ENCODE assay signal across 21 cellular contexts in the genomic region with DNA sequence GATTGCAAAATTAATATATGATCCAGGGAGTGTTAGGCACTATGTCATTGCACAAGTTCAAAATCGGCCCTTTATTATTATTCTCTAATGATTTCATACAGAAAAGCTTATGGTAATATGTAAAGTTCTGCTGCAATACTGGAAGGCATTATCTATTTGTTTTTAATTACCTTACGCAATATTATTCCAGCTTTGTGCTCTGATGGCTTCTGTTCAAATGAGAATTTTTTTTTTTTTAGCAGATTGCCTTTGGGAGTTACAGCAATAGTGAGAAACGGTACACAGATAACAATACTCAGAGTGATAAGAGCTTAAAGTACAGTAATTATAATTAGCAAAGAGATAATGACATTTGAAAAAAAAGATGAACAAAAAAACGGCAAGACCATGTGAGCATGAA.
"Had no signal": no experiment of that assay in that cellular context is flagged by ENCODE, and none has a peak within 500 bp of the region (broad histone marks: within the 10 kb centered on the region; RNA-seq: fewer than 3 reads in every experiment).

No MANE protein-coding gene starts in this region.

- DNase-seq: activated CD4-positive, alpha-beta T cell treated with anti-CD3 and anti-CD28 coated beads for 48 hours; activated CD4-positive, alpha-beta T cell treated with anti-CD3 and anti-CD28 coated beads, Interleukin-2, amount 50 U/mL, for 4 hours; activated CD4-positive, CD25-positive, alpha-beta regulatory T cell treated with anti-CD3 and anti-CD28 coated beads, Interleukin-2, amount 50 U/mL, for 72 hours; activated CD8-positive, alpha-beta memory T cell treated with anti-CD3 and anti-CD28 coated beads, Interleukin-2, amount 50 U/mL, for 48 hours; activated CD8-positive, alpha-beta T cell treated with anti-CD3 and anti-CD28 coated beads, Interleukin-2, amount 10 ng/mL, durations not matched to agents 7 days and 5 days; activated naive CD4-positive, alpha-beta T cell; activated T-cell treated with anti-CD3 and anti-CD28 coated beads, Interleukin-2, amount 50 U/mL, for 1 hour; aorta; caudate nucleus; NCI-H1092; NCI-H1417; NCI-H1694 treated with DMSO at 0.1 percent for 48 hours; NCI-H2029 treated with DMSO at 0.1 percent for 48 hours; NCI-H446; NCI-H524; SHP77; T-helper 17 cell; T-helper 9 cell had no signal

- H3K36me3 ChIP-seq: breast epithelium, SJSA1 had no signal

- H3K27me3 ChIP-seq: breast epithelium, SJSA1 had no signal

- H3K4me3 ChIP-seq: breast epithelium, SJSA1 had no signal

- H3K9ac ChIP-seq: KMS-11 had no signal

- H3K4me2 ChIP-seq: KMS-11 had no signal

- H3K27ac ChIP-seq: breast epithelium, KMS-11 had no signal

- H3K9me3 ChIP-seq: breast epithelium, SJSA1 had no signal
